In the genomic region with DNA sequence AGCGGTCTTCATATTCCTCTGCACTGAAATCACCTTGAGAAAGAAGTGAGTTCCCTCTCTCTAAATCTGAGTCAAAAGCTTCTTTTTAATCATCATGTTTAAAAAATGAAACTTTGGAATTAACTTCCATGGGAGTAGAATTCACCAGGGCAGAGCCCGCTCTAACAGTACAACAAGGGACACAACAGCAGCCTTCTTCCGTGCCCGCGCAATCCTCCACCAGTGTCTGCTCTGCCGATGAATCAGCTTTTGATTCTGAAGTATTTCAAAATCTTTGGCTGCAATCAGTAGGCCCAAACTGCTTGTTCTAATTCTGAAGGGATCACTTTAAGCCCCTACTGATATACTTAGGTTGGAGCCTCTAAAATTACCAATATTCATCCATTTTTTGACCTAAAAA, we compare ENCODE assay signal across 18 cellular contexts.
DNase-seq lines count a peak whose midpoint lies in the region; ATAC-seq and TF ChIP-seq lines count a peak whose summit lies in the region.
"Had no signal": no experiment of that assay in that cellular context is flagged by ENCODE, and none has a peak within 500 bp of the region (broad histone marks: within the 10 kb centered on the region; RNA-seq: fewer than 3 reads in every experiment).

No MANE protein-coding gene starts in this region.

- DNase-seq in EL (peak; percentile 20), adipocyte (ENCODE audit: low read depth) (peak; percentile 55), fibroblast of pulmonary artery (ENCODE audit: low read depth) (peak; percentile 40), SHP77 treated with DMSO at 0.1 percent for 48 hours (lab: John Stamatoyannopoulos, UW) (no peak), erythroblast (lab: John Stamatoyannopoulos, UW) (no peak), SW 1271 (lab: John Stamatoyannopoulos, UW) (no peak)
- no peak for DNase-seq in stimulated activated naive B cell treated with anti-CD40 and anti-IgM and Interleukin-4, amounts not matched to agents 10 μg/mL and 1 μg/mL and 100 μg/mL, for 72 hours
- no peak for DNase-seq in central memory CD4-positive, alpha-beta T cell
- DNase-seq: cortex of kidney, KBM-7, NCI-H1417, nephron progenitor cell, retina had no signal

- no peak for ATAC-seq in stimulated activated naive B cell treated with anti-CD40 and anti-IgM and Interleukin-4, amounts not matched to agents 10 μg/mL and 1 μg/mL and 100 μg/mL, for 72 hours (replicated peaks)
- ATAC-seq: activated CD4-positive, CD25-positive, alpha-beta regulatory T cell treated with anti-CD3 and anti-CD28 coated beads, Interleukin-2, amount 50 U/mL, for 24 hours had no signal

- H3K4me3 ChIP-seq in adipocyte (ENCODE audit: low read length) = no peak overlapping the region
- no peak overlapping the region for H3K4me3 ChIP-seq in fibroblast of pulmonary artery (replicated peaks; ENCODE audit: low read depth, low read length)
- H3K4me3 ChIP-seq: lung had no signal

- peak overlapping the region; percentile 42 for H3K27ac Mint-ChIP-seq in stimulated activated naive B cell treated with anti-CD40 and anti-IgM and Interleukin-4, amounts not matched to agents 10 μg/mL and 1 μg/mL and 100 μg/mL, for 72 hours
- H3K27ac Mint-ChIP-seq: activated naive CD8-positive, alpha-beta T cell; B cell; T-helper 1 cell treated with Interleukin-12 subunit alpha and Interleukin-12 subunit beta and Interleukin-4 antibody, amounts not matched to agents 30 μg/mL and 1 μg/mL, for 36 hours had no signal

- H3K4me1 ChIP-seq in adipocyte (ENCODE audit: control insufficient read depth, insufficient read depth, low read length) = peaks cover 39% of the 10 kb centered on the region

- H3K4me3 Mint-ChIP-seq in stimulated activated naive B cell treated with anti-CD40 and anti-IgM and Interleukin-4, amounts not matched to agents 10 μg/mL and 1 μg/mL and 100 μg/mL, for 72 hours = no peak overlapping the region
- H3K4me3 Mint-ChIP-seq: activated naive CD8-positive, alpha-beta T cell; B cell; nephron progenitor cell; T-helper 1 cell treated with Interleukin-12 subunit alpha and Interleukin-12 subunit beta and Interleukin-4 antibody, amounts not matched to agents 30 μg/mL and 1 μg/mL, for 36 hours had no signal

- TF ChIP-seq CTCF in fibroblast of pulmonary artery (IDR thresholded peaks at IDR 0.05; ENCODE audit: low read length, missing control alignments) = no peak

- no peaks in the 10 kb centered on the region for H3K9me3 Mint-ChIP-seq in stimulated activated naive B cell treated with anti-CD40 and anti-IgM and Interleukin-4, amounts not matched to agents 10 μg/mL and 1 μg/mL and 100 μg/mL, for 72 hours
- H3K9me3 Mint-ChIP-seq: nephron progenitor cell; T-helper 1 cell treated with Interleukin-12 subunit alpha and Interleukin-12 subunit beta and Interleukin-4 antibody, amounts not matched to agents 30 μg/mL and 1 μg/mL, for 36 hours had no signal

- H3K4me1 Mint-ChIP-seq in stimulated activated naive B cell treated with anti-CD40 and anti-IgM and Interleukin-4, amounts not matched to agents 10 μg/mL and 1 μg/mL and 100 μg/mL, for 72 hours = no peaks in the 10 kb centered on the region

- H3K27me3 ChIP-seq in adipocyte (replicated peaks; ENCODE audit: control insufficient read depth, insufficient read depth, low read length) = no peaks in the 10 kb centered on the region

- peaks cover 69% of the 10 kb centered on the region for H3K36me3 ChIP-seq in adipocyte (ENCODE audit: control insufficient read depth, insufficient read depth, low read length, severe bottlenecking)

- H3K27me3 Mint-ChIP-seq in stimulated activated naive B cell treated with anti-CD40 and anti-IgM and Interleukin-4, amounts not matched to agents 10 μg/mL and 1 μg/mL and 100 μg/mL, for 72 hours = no peaks in the 10 kb centered on the region
- H3K27me3 Mint-ChIP-seq: activated naive CD8-positive, alpha-beta T cell; B cell had no signal

- peaks cover 17 to 48% of the 10 kb centered on the region in 2 donors for H3K36me3 Mint-ChIP-seq in stimulated activated naive B cell treated with anti-CD40 and anti-IgM and Interleukin-4, amounts not matched to agents 10 μg/mL and 1 μg/mL and 100 μg/mL, for 72 hours

- H3K9ac ChIP-seq in adipocyte (ENCODE audit: low read length) = no peak overlapping the region

- TF ChIP-seq POLR2A in erythroblast (IDR thresholded peaks at IDR 0.05; ENCODE audit: low read length) = no peak

- no peaks in the 10 kb centered on the region for H3K9me3 ChIP-seq in adipocyte (ENCODE audit: control insufficient read depth, low read length)

Comparison
In these comparisons a context has a peak if more than half of its experiments do, and no peak if none do; other contexts are left out.
1. DNase-seq: peak in EL (single experiment), adipocyte (single experiment) and fibroblast of pulmonary artery (single experiment); none in stimulated activated naive B cell treated with anti-CD40 and anti-IgM and Interleukin-4, amounts not matched to agents 10 μg/mL and 1 μg/mL and 100 μg/mL, for 72 hours (single experiment), SHP77 treated with DMSO at 0.1 percent for 48 hours (single experiment), erythroblast (0 of 2), central memory CD4-positive, alpha-beta T cell (single experiment) and SW 1271 (0 of 2).